ENCODE assay signal across 8 cellular contexts in genomic region chr20:8853805-8854338, GRCh38.
A peak's percentile ranks its signal among the peaks of the same experiment; 100 is the strongest.
DNase-seq lines count a peak whose midpoint lies in the region; ATAC-seq and TF ChIP-seq lines count a peak whose summit lies in the region.

No MANE protein-coding gene starts in this region.

- H3K27me3 ChIP-seq in SK-N-SH (ENCODE audit: insufficient read depth) (no peaks in the 10 kb centered on the region), fibroblast of lung (ENCODE audit: control insufficient read depth, insufficient read depth, low read length) (no peaks in the 10 kb centered on the region)
- H3K27me3 ChIP-seq in naive thymus-derived CD4-positive, alpha-beta T cell (ENCODE audit: control insufficient read depth in 2 of 2, insufficient read depth in 2 of 2, low read length in 2 of 2) = no peaks in the 10 kb centered on the region

- peaks cover 0 to 3% (median 0%) of the 10 kb centered on the region in 11 donors for H3K9me3 Mint-ChIP-seq in naive thymus-derived CD4-positive, alpha-beta T cell

- H4K20me1 ChIP-seq in SK-N-SH (ENCODE audit: insufficient read depth) = no peaks in the 10 kb centered on the region
- H4K20me1 ChIP-seq in fibroblast of lung (ENCODE audit: control insufficient read depth, extremely low read depth, insufficient read depth, low read length) = no peaks in the 10 kb centered on the region

- H3K9me2 ChIP-seq in SK-N-SH = no peaks in the 10 kb centered on the region

- H3K36me3 ChIP-seq in SK-N-SH (replicated peaks in 1 of 2; ENCODE audit: control insufficient read depth in 1 of 2, insufficient read depth in 2 of 2, low read length in 1 of 2) (no peaks in the 10 kb centered on the region), fibroblast of lung (ENCODE audit: control insufficient read depth, insufficient read depth, low read length) (no peaks in the 10 kb centered on the region)
- H3K36me3 ChIP-seq in naive thymus-derived CD4-positive, alpha-beta T cell (ENCODE audit: control insufficient read depth in 2 of 3, insufficient read depth in 3 of 3, low read length in 3 of 3) = no peaks in the 10 kb centered on the region

- H3K27ac ChIP-seq in SK-N-SH (ENCODE audit: low read depth in 2 of 2, low read length in 1 of 2) (peak overlapping the region in 1 of 2 experiments; percentile 22; a peak in 1 of 4 replicates), fibroblast of lung (ENCODE audit: insufficient read depth, low read length) (peak overlapping the region; percentile 28)
- no peak overlapping the region for H3K27ac ChIP-seq in naive thymus-derived CD4-positive, alpha-beta T cell (ENCODE audit: low read depth, low read length)

- H3K27me3 Mint-ChIP-seq in naive thymus-derived CD4-positive, alpha-beta T cell = no peaks in the 10 kb centered on the region

- H3K4me1 ChIP-seq in SK-N-SH (ENCODE audit: control insufficient read depth in 1 of 2, insufficient read depth in 2 of 2, low read depth in 1 of 2, low read length in 1 of 2) (peaks cover 3 to 11% of the 10 kb centered on the region in 2 experiments), fibroblast of lung (ENCODE audit: control insufficient read depth, extremely low read depth, insufficient read depth, low read length) (peaks cover 9% of the 10 kb centered on the region)
- H3K4me1 ChIP-seq in naive thymus-derived CD4-positive, alpha-beta T cell (ENCODE audit: control insufficient read depth in 2 of 2, insufficient read depth in 2 of 2, low read length in 2 of 2) = no peaks in the 10 kb centered on the region

- DNase-seq in AG04449 (ENCODE audit: low read depth, low spot score) (peak; percentile 16), GM13977 (ENCODE audit: low spot score) (peak; percentile 53), NCI-H128 (lab: John Stamatoyannopoulos, UW; ENCODE audit: unreplicated experiment) (peak; percentile 14), SK-N-SH (peak; percentile 61), fibroblast of lung (ENCODE audit: low read depth in 2 of 2) (peak; percentile 70 to 87)
- DNase-seq in naive thymus-derived CD4-positive, alpha-beta T cell = peak in 5 of 9 donors; percentile 0 to 31 (median 11)
- DNase-seq in activated CD4-positive, CD25-positive, alpha-beta regulatory T cell (lab: John Stamatoyannopoulos, UW) = no peak

- peak overlapping the region; percentile 38; the same call in 1 of the 2 replicates for H3K4me2 ChIP-seq in SK-N-SH
- H3K4me2 ChIP-seq in fibroblast of lung (ENCODE audit: extremely low read depth, insufficient read depth, low read length) = peak overlapping the region; percentile 72

- no peaks in the 10 kb centered on the region for H3K4me1 Mint-ChIP-seq in naive thymus-derived CD4-positive, alpha-beta T cell

- CTCF ChIA-PET in AG04449 (lab: Yijun Ruan, JAX) (interaction anchor here (0.6 to 3.1 kb wide), 101 partner anchors 10 to 539 kb away, joined by 3 to 51 read pairs (median 5); partner anchors contain the start of gene PLCB4), SK-N-SH (lab: Yijun Ruan, JAX) (interaction anchor here (0.5 to 2.5 kb wide), 99 partner anchors 9 to 870 kb away, joined by 3 to 28 read pairs (median 4); partner anchors contain the start of gene PLCB4)
- CTCF ChIA-PET in naive thymus-derived CD4-positive, alpha-beta T cell (lab: Charles Lee) = interaction anchor here (0.7 to 1.2 kb wide), 2 partner anchors 11 to 603 kb away, joined by 3 to 5 read pairs; no protein-coding TSS in a partner anchor

- peak; percentile 90 for ATAC-seq in HG02798 (IDR thresholded peaks at IDR 0.05; ENCODE audit: poor library complexity, unreplicated experiment)
- ATAC-seq in naive thymus-derived CD4-positive, alpha-beta T cell = peak; percentile 67

- no peak overlapping the region for H3K27ac Mint-ChIP-seq in naive thymus-derived CD4-positive, alpha-beta T cell

- no peaks in the 10 kb centered on the region for H3K79me2 ChIP-seq in SK-N-SH (ENCODE audit: insufficient read depth)
- no peaks in the 10 kb centered on the region for H3K79me2 ChIP-seq in fibroblast of lung (ENCODE audit: control insufficient read depth, insufficient read depth, low read length)

- in situ Hi-C loops in GM13977 (cut with MboI; ENCODE audit: low pct_unique_long_range_greater_than_20kb, low sequenced_read_pairs, unreplicated experiment) = loop anchor here (25.0 kb wide), 1 partner anchor 508 kb away; no protein-coding TSS in a partner anchor

- H3K9ac ChIP-seq in SK-N-SH (no peak overlapping the region), fibroblast of lung (ENCODE audit: insufficient read depth, low read length) (no peak overlapping the region)

- H3K4me3 Mint-ChIP-seq in naive thymus-derived CD4-positive, alpha-beta T cell = no peak overlapping the region

- 25% methylated on average over 6 of the region's 6 CpGs for WGBS in SK-N-SH (ENCODE audit: low lambda C conversion rate)

- H3K4me3 ChIP-seq in AG04449 (ENCODE audit: low read depth, low read length) = no peak overlapping the region
- H3K4me3 ChIP-seq in SK-N-SH (ENCODE audit: low read depth in 2 of 2, low read length in 1 of 2) = peak overlapping the region in 1 of 2 experiments; percentile 9; a peak in 1 of 4 replicates
- H3K4me3 ChIP-seq in fibroblast of lung (replicated peaks in 1 of 4; ENCODE audit: control extremely low read depth in 1 of 4, insufficient read depth in 1 of 4, low read depth in 3 of 4, low read length in 4 of 4) = peak overlapping the region in 2 of 4 experiments; percentile 28 to 46
- H3K4me3 ChIP-seq in naive thymus-derived CD4-positive, alpha-beta T cell (ENCODE audit: low read length) = no peak overlapping the region

- no peaks in the 10 kb centered on the region for H3F3A ChIP-seq in SK-N-SH (replicated peaks; ENCODE audit: insufficient read depth)

- TF ChIP-seq EP300 in SK-N-SH (IDR thresholded peaks at IDR 0.05; ENCODE audit: borderline replicate concordance in 1 of 2, low read depth in 1 of 2, low read length in 1 of 2) = no peak

- TF ChIP-seq CTCF in AG04449 (IDR thresholded peaks at IDR 0.05; ENCODE audit: insufficient read depth, low read length, missing control alignments) (peak; percentile 70), GM13977 (IDR thresholded peaks at IDR 0.05; ENCODE audit: extremely low read depth, insufficient read depth, missing control alignments) (peak; percentile 86), SK-N-SH (IDR thresholded peaks at IDR 0.05) (peak; percentile 95), fibroblast of lung (conservative IDR thresholded peaks at IDR 0.05 in 1 of 2, IDR thresholded peaks at IDR 0.05 in 1 of 2; ENCODE audit: low read depth in 1 of 2, low read length in 2 of 2) (peak; percentile 84 to 92)

- POLR2A ChIA-PET in AG04449 (lab: Yijun Ruan, JAX) = interaction anchor here (0.6 to 0.7 kb wide), 2 partner anchors 94 to 105 kb away, joined by 3 read pairs; no protein-coding TSS in a partner anchor
- POLR2A ChIA-PET in SK-N-SH (lab: Yijun Ruan, JAX) = no interaction called here
- POLR2A ChIA-PET in naive thymus-derived CD4-positive, alpha-beta T cell (lab: Charles Lee) = no interaction called here

- intact Hi-C loops in naive thymus-derived CD4-positive, alpha-beta T cell (cut with micrococcal nuclease) = no loop called here

- peak; percentile 90 for TF ChIP-seq RAD21 in SK-N-SH (IDR thresholded peaks at IDR 0.05; ENCODE audit: low read length)

- H2AFZ ChIP-seq in SK-N-SH (ENCODE audit: low read depth) (no peak overlapping the region), fibroblast of lung (ENCODE audit: low read length) (no peak overlapping the region)

- no peaks in the 10 kb centered on the region for H3K36me3 Mint-ChIP-seq in naive thymus-derived CD4-positive, alpha-beta T cell

- H3K9me3 ChIP-seq in SK-N-SH = no peaks in the 10 kb centered on the region
- H3K9me3 ChIP-seq in fibroblast of lung (ENCODE audit: control insufficient read depth, insufficient read depth, low read depth, low read length) = no peaks in the 10 kb centered on the region
- no peaks in the 10 kb centered on the region for H3K9me3 ChIP-seq in naive thymus-derived CD4-positive, alpha-beta T cell (ENCODE audit: control insufficient read depth in 2 of 3, low read length in 3 of 3)

TF ChIP-seq in SK-N-SH, 30 proteins besides CTCF, POLR2A, EP300 and RAD21:
- TF ChIP-seq, protein P1, sequence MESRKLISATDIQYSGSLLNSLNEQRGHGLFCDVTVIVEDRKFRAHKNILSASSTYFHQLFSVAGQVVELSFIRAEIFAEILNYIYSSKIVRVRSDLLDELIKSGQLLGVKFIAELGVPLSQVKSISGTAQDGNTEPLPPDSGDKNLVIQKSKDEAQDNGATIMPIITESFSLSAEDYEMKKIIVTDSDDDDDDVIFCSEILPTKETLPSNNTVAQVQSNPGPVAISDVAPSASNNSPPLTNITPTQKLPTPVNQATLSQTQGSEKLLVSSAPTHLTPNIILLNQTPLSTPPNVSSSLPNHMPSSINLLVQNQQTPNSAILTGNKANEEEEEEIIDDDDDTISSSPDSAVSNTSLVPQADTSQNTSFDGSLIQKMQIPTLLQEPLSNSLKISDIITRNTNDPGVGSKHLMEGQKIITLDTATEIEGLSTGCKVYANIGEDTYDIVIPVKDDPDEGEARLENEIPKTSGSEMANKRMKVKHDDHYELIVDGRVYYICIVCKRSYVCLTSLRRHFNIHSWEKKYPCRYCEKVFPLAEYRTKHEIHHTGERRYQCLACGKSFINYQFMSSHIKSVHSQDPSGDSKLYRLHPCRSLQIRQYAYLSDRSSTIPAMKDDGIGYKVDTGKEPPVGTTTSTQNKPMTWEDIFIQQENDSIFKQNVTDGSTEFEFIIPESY (IDR thresholded peaks at IDR 0.05; ENCODE audit: borderline replicate concordance, low read depth) = no peak
- TF ChIP-seq, protein P2, sequence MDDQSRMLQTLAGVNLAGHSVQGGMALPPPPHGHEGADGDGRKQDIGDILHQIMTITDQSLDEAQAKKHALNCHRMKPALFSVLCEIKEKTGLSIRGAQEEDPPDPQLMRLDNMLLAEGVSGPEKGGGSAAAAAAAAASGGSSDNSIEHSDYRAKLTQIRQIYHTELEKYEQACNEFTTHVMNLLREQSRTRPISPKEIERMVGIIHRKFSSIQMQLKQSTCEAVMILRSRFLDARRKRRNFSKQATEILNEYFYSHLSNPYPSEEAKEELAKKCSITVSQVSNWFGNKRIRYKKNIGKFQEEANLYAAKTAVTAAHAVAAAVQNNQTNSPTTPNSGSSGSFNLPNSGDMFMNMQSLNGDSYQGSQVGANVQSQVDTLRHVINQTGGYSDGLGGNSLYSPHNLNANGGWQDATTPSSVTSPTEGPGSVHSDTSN (IDR thresholded peaks at IDR 0.05) = peak; percentile 88
- peak; percentile 90 for TF ChIP-seq SMC3 (IDR thresholded peaks at IDR 0.05; ENCODE audit: low read depth, low read length)

Comparison
In these comparisons a context has a peak if more than half of its experiments do, and no peak if none do; other contexts are left out.
1. DNase-seq: peak in AG04449 (single experiment), GM13977 (single experiment), NCI-H128 (single experiment), SK-N-SH (single experiment), fibroblast of lung (2 of 2) and naive thymus-derived CD4-positive, alpha-beta T cell (5 of 9); none in activated CD4-positive, CD25-positive, alpha-beta regulatory T cell (0 of 4).
2. Peak in every context shown above with its lines, with median percentiles within 50 percentile points of each other: CTCF ChIP-seq.